ENCODE assay signal across 14 cellular contexts in genomic region chr15:32643907-32644445, GRCh38.
"Had no signal": no experiment of that assay in that cellular context is flagged by ENCODE, and none has a peak within 500 bp of the region (broad histone marks: within the 10 kb centered on the region; RNA-seq: fewer than 3 reads in every experiment).

No MANE protein-coding gene starts in this region.

- H3K27me3 ChIP-seq: neural progenitor cell, ovary had no signal

- H3K27ac Mint-ChIP-seq: activated T-helper 17 cell treated with anti-CD3 and anti-CD28 coated beads, Interleukin-2, amount 50 U/mL, for 72 hours; neural progenitor cell had no signal

- H3K9ac ChIP-seq: neural progenitor cell had no signal

- DNase-seq: activated CD4-positive, alpha-beta T cell treated with anti-CD3 and anti-CD28 coated beads, Interleukin-2, amount 50 U/mL, for 48 hours; activated CD4-positive, CD25-positive, alpha-beta regulatory T cell treated with anti-CD3 and anti-CD28 coated beads, Interleukin-2, amount 50 U/mL, for 72 hours; activated naive CD4-positive, alpha-beta T cell treated with Interleukin-2 at 50 U/mL for 16 hours; gastrocnemius medialis; heart right ventricle; left colon; ovary; spleen; stimulated activated CD4-positive, alpha-beta T cell treated with anti-CD3 and anti-CD28 coated beads, Interleukin-1b, Interleukin-23, amount 100 ng/mL, for 48 hours; SW 1271 had no signal

- H3K4me1 Mint-ChIP-seq: activated T-helper 17 cell treated with anti-CD3 and anti-CD28 coated beads, Interleukin-2, amount 50 U/mL, for 72 hours had no signal

- H3K4me3 ChIP-seq: gastrocnemius medialis, heart right ventricle, lung, neural progenitor cell, ovary, spleen had no signal

- H3K4me3 Mint-ChIP-seq: activated T-helper 17 cell treated with anti-CD3 and anti-CD28 coated beads, Interleukin-2, amount 50 U/mL, for 72 hours; neural progenitor cell had no signal

- ATAC-seq: activated T-helper 17 cell treated with anti-CD3 and anti-CD28 coated beads, Interleukin-2, amount 50 U/mL, for 72 hours; gastrocnemius medialis; heart right ventricle; left colon; sciatic nerve had no signal

- H3K36me3 ChIP-seq: gastrocnemius medialis, ovary had no signal

- H3K9me3 Mint-ChIP-seq: activated T-helper 17 cell treated with anti-CD3 and anti-CD28 coated beads, Interleukin-2, amount 50 U/mL, for 72 hours; neural progenitor cell had no signal

- H3K27me3 Mint-ChIP-seq: activated T-helper 17 cell treated with anti-CD3 and anti-CD28 coated beads, Interleukin-2, amount 50 U/mL, for 72 hours had no signal

- H3K27ac ChIP-seq: gastrocnemius medialis, heart right ventricle, neural progenitor cell, ovary, spleen had no signal

- H3K4me1 ChIP-seq: gastrocnemius medialis, spleen had no signal

- H3K9me3 ChIP-seq: gastrocnemius medialis, heart right ventricle, ovary, spleen had no signal

- H2AFZ ChIP-seq: neural progenitor cell had no signal
